Comparison of ENCODE assay signal across 18 cellular contexts in genomic region chr1:200252526-200252925, GRCh38.
"Had no signal": no experiment of that assay in that cellular context is flagged by ENCODE, and none has a peak within 500 bp of the region (broad histone marks: within the 10 kb centered on the region; RNA-seq: fewer than 3 reads in every experiment).

No MANE protein-coding gene starts in this region.

- DNase-seq: activated CD4-positive, alpha-beta T cell treated with anti-CD3 and anti-CD28 coated beads, Interleukin-2, amount 10 ng/mL, durations not matched to agents 24 days and 14 days; activated CD8-positive, alpha-beta T cell treated with anti-CD3 and anti-CD28 coated beads, Interleukin-2, amount 10 ng/mL, durations not matched to agents 7 days and 5 days; activated naive CD4-positive, alpha-beta T cell treated with anti-CD3 and anti-CD28 coated beads for 36 hours; activated T-cell treated with anti-CD3 and anti-CD28 coated beads, Interleukin-2, amount 50 U/mL, for 24 hours; caudate nucleus; mucosa of descending colon; naive thymus-derived CD4-positive, alpha-beta T cell; stimulated activated CD4-positive, alpha-beta T cell treated with anti-CD3 and anti-CD28 coated beads, Interleukin-2, amount 100 ng/mL, for 48 hours; T-helper 1 cell; T1000 had no signal

- H3K9me3 ChIP-seq: ascending aorta, mucosa of descending colon, prostate gland, right atrium auricular region, tibial nerve, vagina had no signal

- H3K4me3 ChIP-seq: ascending aorta, coronary artery, mucosa of descending colon, neural progenitor cell, prostate gland, right atrium auricular region, skin epidermis, tibial nerve, vagina had no signal

- H2AFZ ChIP-seq: neural progenitor cell had no signal

- ATAC-seq: activated CD8-positive, alpha-beta T cell treated with anti-CD3 and anti-CD28 coated beads, Interleukin-2, amount 10 ng/mL, durations not matched to agents 7 days and 5 days; mucosa of descending colon; naive thymus-derived CD4-positive, alpha-beta T cell had no signal

- H3K36me3 ChIP-seq: ascending aorta, neural progenitor cell, prostate gland, right atrium auricular region, tibial nerve, vagina had no signal

- H3K4me2 ChIP-seq: neural progenitor cell had no signal

- H3K4me1 ChIP-seq: ascending aorta, neural progenitor cell, prostate gland, right atrium auricular region, tibial nerve, vagina had no signal

- H3K9ac ChIP-seq: neural progenitor cell had no signal

- H3K27ac ChIP-seq: ascending aorta, coronary artery, neural progenitor cell, prostate gland, right atrium auricular region, skin epidermis, tibial nerve, vagina had no signal

- H3K27me3 ChIP-seq: ascending aorta, neural progenitor cell, right atrium auricular region, vagina had no signal
